In the genomic region with DNA sequence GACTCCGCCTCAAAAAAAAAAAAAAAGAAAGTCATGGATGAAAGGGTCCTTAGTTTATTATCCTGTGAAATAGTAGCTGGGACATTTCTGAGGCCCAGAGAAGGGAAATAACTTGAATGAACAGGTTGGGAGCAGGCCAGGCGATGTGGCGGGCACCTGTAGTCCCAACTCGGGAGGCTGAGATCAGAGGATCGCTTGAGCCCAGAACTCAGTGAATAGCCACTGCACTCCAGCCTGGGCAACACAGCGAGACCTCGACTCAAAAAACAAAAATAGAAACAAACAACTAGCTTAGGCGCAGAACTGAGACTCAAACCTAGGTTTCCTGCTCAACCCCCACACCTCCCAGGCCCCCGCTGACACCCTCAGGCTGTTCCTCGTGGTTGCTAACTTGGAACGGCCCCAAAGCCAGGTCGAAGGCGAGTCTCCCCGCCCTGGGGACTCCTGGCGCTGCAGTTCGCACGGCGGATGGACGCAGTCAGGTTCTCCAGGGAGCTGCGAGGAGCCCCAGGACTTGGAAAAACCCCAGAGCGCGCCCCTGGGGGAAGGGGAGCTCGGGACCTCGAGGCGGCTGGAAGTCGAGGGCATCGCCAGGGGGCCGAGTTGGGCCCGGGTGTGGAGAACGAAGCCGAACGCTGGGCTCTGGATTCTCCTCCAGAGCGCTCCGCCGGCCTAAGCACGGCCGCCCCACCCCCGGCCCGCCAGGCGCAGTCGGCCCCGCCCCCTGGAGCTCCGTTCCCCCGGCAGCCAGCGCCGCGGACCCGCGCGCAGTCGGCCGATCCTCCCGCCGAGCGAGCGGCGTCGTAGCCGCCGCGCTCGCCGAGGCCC, we compare ENCODE assay signal across 1 cellular context.
TF ChIP-seq lines count a peak whose summit lies in the region.

TSS of gene STOX1 (plus strand) at position 768 of the 828 bp plus-strand sequence. CDS start 93 bp downstream, outside the sequence.

TF ChIP-seq in HepG2, 621 proteins besides CTCF, POLR2A, EP300 and RAD21 (continued from another document and continues in another):
- TF ChIP-seq UBTF (CRISPR knock-in tag; IDR thresholded peaks at IDR 0.05) (peak; percentile 54; the same call in 1 of the 2 replicates), ZNF180 (CRISPR knock-in tag; IDR thresholded peaks at IDR 0.05; ENCODE audit: borderline replicate concordance, low read depth) (no peak), SIN3A (IDR thresholded peaks at IDR 0.05; ENCODE audit: borderline replicate concordance, low read depth, low read length) (no peak), ZBTB14 (CRISPR knock-in tag; IDR thresholded peaks at IDR 0.05) (peak; percentile 52; the same call in 1 of the 2 replicates), PAXIP1 (CRISPR knock-in tag; conservative IDR thresholded peaks at IDR 0.05) (no peak), BCL3 (CRISPR knock-in tag; IDR thresholded peaks at IDR 0.05) (no peak), NCOA1 (CRISPR knock-in tag; IDR thresholded peaks at IDR 0.05) (no peak), CREM (IDR thresholded peaks at IDR 0.05) (no peak), CREM (CRISPR knock-in tag; IDR thresholded peaks at IDR 0.05) (no peak), ZFP91 (CRISPR knock-in tag; IDR thresholded peaks at IDR 0.05; ENCODE audit: borderline replicate concordance) (peak; percentile 68; the same call in 1 of the 2 replicates), SAFB2 (CRISPR knock-in tag; IDR thresholded peaks at IDR 0.05; ENCODE audit: borderline replicate concordance, low read depth) (no peak), ZFP62 (CRISPR knock-in tag; IDR thresholded peaks at IDR 0.05) (no peak), ARNTL (CRISPR knock-in tag; IDR thresholded peaks at IDR 0.05) (0 out of 2 replicates have a peak, but pooled peaks have one; percentile 27), RFX5 (IDR thresholded peaks at IDR 0.05; ENCODE audit: low read depth, low read length) (no peak), KLF12 (CRISPR knock-in tag; IDR thresholded peaks at IDR 0.05; ENCODE audit: borderline replicate concordance) (peak; percentile 29; the same call in 1 of the 2 replicates), ZNF543 (CRISPR knock-in tag; IDR thresholded peaks at IDR 0.05) (no peak), TMF1 (CRISPR knock-in tag; IDR thresholded peaks at IDR 0.05; ENCODE audit: low read depth) (no peak), ZNF547 (CRISPR knock-in tag; IDR thresholded peaks at IDR 0.05) (no peak; the same call in none of the 2 replicates), HOMEZ (CRISPR knock-in tag; IDR thresholded peaks at IDR 0.05; ENCODE audit: low read depth) (no peak), ZNF460 (CRISPR knock-in tag; IDR thresholded peaks at IDR 0.05; ENCODE audit: borderline replicate concordance) (no peak), ETS1 (CRISPR knock-in tag; IDR thresholded peaks at IDR 0.05) (no peak), NFE2 (CRISPR knock-in tag; IDR thresholded peaks at IDR 0.05) (no peak), CEBPG (CRISPR knock-in tag; IDR thresholded peaks at IDR 0.05) (no peak), SMC3 (IDR thresholded peaks at IDR 0.05; ENCODE audit: low read length) (no peak), ZFP1 (CRISPR knock-in tag; IDR thresholded peaks at IDR 0.05) (no peak), NFKB2 (CRISPR knock-in tag; IDR thresholded peaks at IDR 0.05; ENCODE audit: borderline replicate concordance) (peak; percentile 69), RNF2 (conservative IDR thresholded peaks at IDR 0.05; ENCODE audit: low read depth) (no peak), SRY (CRISPR knock-in tag; IDR thresholded peaks at IDR 0.05) (no peak), ELF3 (CRISPR knock-in tag; IDR thresholded peaks at IDR 0.05) (no peak), BRD4 (CRISPR knock-in tag; IDR thresholded peaks at IDR 0.05) (no peak), ZNF777 (CRISPR knock-in tag; IDR thresholded peaks at IDR 0.05) (0 out of 2 replicates have a peak, but pooled peaks have one; percentile 51)
- TF ChIP-seq, protein P1, sequence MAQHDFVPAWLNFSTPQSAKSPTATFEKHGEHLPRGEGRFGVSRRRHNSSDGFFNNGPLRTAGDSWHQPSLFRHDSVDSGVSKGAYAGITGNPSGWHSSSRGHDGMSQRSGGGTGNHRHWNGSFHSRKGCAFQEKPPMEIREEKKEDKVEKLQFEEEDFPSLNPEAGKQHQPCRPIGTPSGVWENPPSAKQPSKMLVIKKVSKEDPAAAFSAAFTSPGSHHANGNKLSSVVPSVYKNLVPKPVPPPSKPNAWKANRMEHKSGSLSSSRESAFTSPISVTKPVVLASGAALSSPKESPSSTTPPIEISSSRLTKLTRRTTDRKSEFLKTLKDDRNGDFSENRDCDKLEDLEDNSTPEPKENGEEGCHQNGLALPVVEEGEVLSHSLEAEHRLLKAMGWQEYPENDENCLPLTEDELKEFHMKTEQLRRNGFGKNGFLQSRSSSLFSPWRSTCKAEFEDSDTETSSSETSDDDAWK (CRISPR knock-in tag; IDR thresholded peaks at IDR 0.05) = no peak
- TF ChIP-seq, protein P2, sequence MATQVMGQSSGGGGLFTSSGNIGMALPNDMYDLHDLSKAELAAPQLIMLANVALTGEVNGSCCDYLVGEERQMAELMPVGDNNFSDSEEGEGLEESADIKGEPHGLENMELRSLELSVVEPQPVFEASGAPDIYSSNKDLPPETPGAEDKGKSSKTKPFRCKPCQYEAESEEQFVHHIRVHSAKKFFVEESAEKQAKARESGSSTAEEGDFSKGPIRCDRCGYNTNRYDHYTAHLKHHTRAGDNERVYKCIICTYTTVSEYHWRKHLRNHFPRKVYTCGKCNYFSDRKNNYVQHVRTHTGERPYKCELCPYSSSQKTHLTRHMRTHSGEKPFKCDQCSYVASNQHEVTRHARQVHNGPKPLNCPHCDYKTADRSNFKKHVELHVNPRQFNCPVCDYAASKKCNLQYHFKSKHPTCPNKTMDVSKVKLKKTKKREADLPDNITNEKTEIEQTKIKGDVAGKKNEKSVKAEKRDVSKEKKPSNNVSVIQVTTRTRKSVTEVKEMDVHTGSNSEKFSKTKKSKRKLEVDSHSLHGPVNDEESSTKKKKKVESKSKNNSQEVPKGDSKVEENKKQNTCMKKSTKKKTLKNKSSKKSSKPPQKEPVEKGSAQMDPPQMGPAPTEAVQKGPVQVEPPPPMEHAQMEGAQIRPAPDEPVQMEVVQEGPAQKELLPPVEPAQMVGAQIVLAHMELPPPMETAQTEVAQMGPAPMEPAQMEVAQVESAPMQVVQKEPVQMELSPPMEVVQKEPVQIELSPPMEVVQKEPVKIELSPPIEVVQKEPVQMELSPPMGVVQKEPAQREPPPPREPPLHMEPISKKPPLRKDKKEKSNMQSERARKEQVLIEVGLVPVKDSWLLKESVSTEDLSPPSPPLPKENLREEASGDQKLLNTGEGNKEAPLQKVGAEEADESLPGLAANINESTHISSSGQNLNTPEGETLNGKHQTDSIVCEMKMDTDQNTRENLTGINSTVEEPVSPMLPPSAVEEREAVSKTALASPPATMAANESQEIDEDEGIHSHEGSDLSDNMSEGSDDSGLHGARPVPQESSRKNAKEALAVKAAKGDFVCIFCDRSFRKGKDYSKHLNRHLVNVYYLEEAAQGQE (IDR thresholded peaks at IDR 0.05; ENCODE audit: borderline replicate concordance in 1 of 2, low read depth in 1 of 2, low read length in 2 of 2) = no peak
